Comparison of ENCODE assay signal across 8 cellular contexts in genomic region chr10:14954001-14954770, GRCh38.
DNase-seq lines count a peak whose midpoint lies in the region; ATAC-seq and TF ChIP-seq lines count a peak whose summit lies in the region.

Gene DCLRE1C (minus strand): TSS chr10:14954096. CDS start chr10:14954010, 86 bp downstream.

- H3K9ac ChIP-seq in BLaER1, result peak within 1 kb of the TSS; percentile 87

- TF ChIP-seq CTCF in choroid plexus epithelial cell (conservative IDR thresholded peaks at IDR 0.05; ENCODE audit: low read depth, low read length), result no peak

- peak; percentile 19 for DNase-seq in NCI-H524 treated with DMSO at 0.1 percent for 48 hours (lab: John Stamatoyannopoulos, UW)
- peak; percentile 80 to 87 for DNase-seq in activated CD4-positive, alpha-beta T cell treated with anti-CD3 and anti-CD28 coated beads for 4 hours
- peak; percentile 89 for DNase-seq in choroid plexus epithelial cell (ENCODE audit: low read depth)
- DNase-seq in kidney tubule cell (ENCODE audit: low spot score), result peak; percentile 96
- DNase-seq in stimulated activated CD4-positive, alpha-beta T cell treated with anti-CD3 and anti-CD28 coated beads, Interleukin-1b, Interleukin-23, amount 100 ng/mL, for 1 hour (ENCODE audit: low read depth in 2 of 2), result peak; percentile 58 to 68

- H3K27me3 ChIP-seq in BLaER1, result no peaks in the 10 kb centered on the region

- H3K27ac ChIP-seq in BLaER1, result peak within 1 kb of the TSS; percentile 90

- peaks cover 44% of the 10 kb centered on the region for H3K4me1 ChIP-seq in BLaER1

- ATAC-seq in GM19324 (IDR thresholded peaks at IDR 0.05; ENCODE audit: low FRiP score, unreplicated experiment) (peak; percentile 88), HG03460 (IDR thresholded peaks at IDR 0.05; ENCODE audit: unreplicated experiment) (peak; percentile 84)

- peak within 1 kb of the TSS; percentile 89 for H3K4me2 ChIP-seq in BLaER1

- peaks cover 24% of the 10 kb centered on the region for H4K20me1 ChIP-seq in BLaER1

- H3K36me3 ChIP-seq in BLaER1, result peaks cover 16% of the 10 kb centered on the region

- H3K9me3 ChIP-seq in BLaER1, result no peaks in the 10 kb centered on the region

- H3K4me3 ChIP-seq in BLaER1 (peak within 1 kb of the TSS; percentile 88), choroid plexus epithelial cell (ENCODE audit: low read depth, low read length) (peak within 1 kb of the TSS; percentile 85)

Comparison
In these comparisons a context has a peak if more than half of its experiments do, and no peak if none do; other contexts are left out.
1. Peak in every context shown above with its lines: DNase-seq, ATAC-seq, H3K4me3 ChIP-seq and H3K27ac ChIP-seq.
2. DNase-seq: peak in every context shown above with its lines; median percentile 96 in kidney tubule cell; 89 in choroid plexus epithelial cell; 84 in activated CD4-positive, alpha-beta T cell treated with anti-CD3 and anti-CD28 coated beads for 4 hours; 63 in stimulated activated CD4-positive, alpha-beta T cell treated with anti-CD3 and anti-CD28 coated beads, Interleukin-1b, Interleukin-23, amount 100 ng/mL, for 1 hour; 19 in NCI-H524 treated with DMSO at 0.1 percent for 48 hours.